ENCODE assay signal across 20 cellular contexts in the genomic region with DNA sequence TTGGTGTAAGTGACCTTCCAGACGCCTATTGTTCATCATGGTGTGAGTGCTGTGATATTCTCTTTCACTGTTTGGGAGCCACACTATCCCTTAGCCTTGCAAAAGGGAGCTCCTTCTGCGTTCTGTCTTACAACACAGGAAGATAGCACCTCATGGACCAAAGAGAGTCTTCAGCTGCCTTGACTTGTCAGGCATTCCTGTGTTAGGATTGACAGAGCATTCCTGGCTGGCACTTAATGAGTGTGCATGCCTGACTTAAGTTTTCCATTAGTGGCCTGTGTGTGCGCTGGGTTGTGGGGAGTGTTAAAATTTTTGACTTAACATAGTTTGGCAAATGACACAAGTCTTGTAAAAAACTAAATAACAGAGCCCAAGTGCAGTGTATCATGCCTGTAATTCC.
"Had no signal": no experiment of that assay in that cellular context is flagged by ENCODE, and none has a peak within 500 bp of the region (broad histone marks: within the 10 kb centered on the region; RNA-seq: fewer than 3 reads in every experiment).

No MANE protein-coding gene starts in this region.

- H3K9me3 ChIP-seq: colonic mucosa, mucosa of descending colon, right atrium auricular region, sigmoid colon, tibial artery, upper lobe of left lung, vagina had no signal

- DNase-seq: colonic mucosa; dermis blood vessel endothelial cell; erythroblast; foreskin melanocyte; head of caudate nucleus; hippocampal formation; mammary epithelial cell; mucosa of descending colon; naive B cell; nephron progenitor cell; posterior cingulate gyrus; sigmoid colon; small intestine; stimulated activated CD4-positive, alpha-beta T cell treated with anti-CD3 and anti-CD28 coated beads, Interleukin-12 subunit alpha, Interleukin-12 subunit beta, amount 100 ng/mL, for 4 hours; stimulated activated CD4-positive, alpha-beta T cell treated with anti-CD3 and anti-CD28 coated beads, Interleukin-2, amount 100 ng/mL, for 48 hours; tibial artery; upper lobe of left lung had no signal

- H3K27ac ChIP-seq: colonic mucosa, right atrium auricular region, sigmoid colon, tibial artery, vagina had no signal

- H3K27me3 ChIP-seq: colonic mucosa, right atrium auricular region, sigmoid colon, upper lobe of left lung, vagina had no signal

- H3K36me3 ChIP-seq: colonic mucosa, right atrium auricular region, sigmoid colon, tibial artery, upper lobe of left lung, vagina had no signal

- H3K4me1 ChIP-seq: colonic mucosa, right atrium auricular region, sigmoid colon, tibial artery, vagina had no signal

- ATAC-seq: left lobe of liver, mucosa of descending colon had no signal

- H3K4me3 ChIP-seq: colonic mucosa, mucosa of descending colon, right atrium auricular region, sigmoid colon, tibial artery, upper lobe of left lung, vagina had no signal
